In genomic region chr2:19559596-19560240, GRCh38 we compare ENCODE assay signal across 25 cellular contexts.
DNase-seq lines count a peak whose midpoint lies in the region; ATAC-seq and TF ChIP-seq lines count a peak whose summit lies in the region.
"Had no signal": no experiment of that assay in that cellular context is flagged by ENCODE, and none has a peak within 500 bp of the region (broad histone marks: within the 10 kb centered on the region; RNA-seq: fewer than 3 reads in every experiment).

No MANE protein-coding gene starts in this region.

- no peak overlapping the region for H3K4me3 ChIP-seq in BLaER1 treated with 17β-estradiol and CSF1 and Interleukin-3, amounts not matched to agents 10 nM and 100 nM
- no peak overlapping the region for H3K4me3 ChIP-seq in Loucy (ENCODE audit: low read length, poor library complexity, severe bottlenecking)
- H3K4me3 ChIP-seq in epithelial cell of esophagus (ENCODE audit: low read length): no peak overlapping the region
- H3K4me3 ChIP-seq: heart right ventricle, prostate gland, upper lobe of right lung had no signal

- H3K9me3 ChIP-seq in BLaER1 treated with 17β-estradiol and CSF1 and Interleukin-3, amounts not matched to agents 10 nM and 100 nM (replicated peaks in 1 of 11): no peaks in the 10 kb centered on the region
- H3K9me3 ChIP-seq in Loucy (ENCODE audit: insufficient read depth, low read depth, low read length): no peaks in the 10 kb centered on the region
- H3K9me3 ChIP-seq: heart right ventricle, prostate gland, upper lobe of right lung had no signal

- DNase-seq in NCI-H2171 treated with DMSO at 0.1 percent for 48 hours (lab: John Stamatoyannopoulos, UW): peak; percentile 18
- no peak for DNase-seq in NCI-H2171 (lab: John Stamatoyannopoulos, UW)
- peak; percentile 31 for DNase-seq in epithelial cell of esophagus (ENCODE audit: low read depth)
- no peak for DNase-seq in DMS53 treated with DMSO at 0.1 percent for 48 hours (lab: John Stamatoyannopoulos, UW; ENCODE audit: unreplicated experiment)
- DNase-seq: 8988T; activated CD4-positive, alpha-beta memory T cell treated with anti-CD3 and anti-CD28 coated beads for 36 hours; activated CD8-positive, alpha-beta memory T cell treated with anti-CD3 and anti-CD28 coated beads, Interleukin-2, amount 50 U/mL, for 48 hours; COR-L47; EL; foreskin fibroblast; HCEC 1CT; heart right ventricle; Kasumi-1; mesendoderm; NCI-H1105 treated with DMSO at 0.1 percent for 48 hours; NCI-H2081 treated with DMSO at 0.1 percent for 48 hours; NCI-H524; upper lobe of right lung had no signal

- no peaks in the 10 kb centered on the region for H3K36me3 ChIP-seq in BLaER1 treated with 17β-estradiol and CSF1 and Interleukin-3, amounts not matched to agents 10 nM and 100 nM
- no peaks in the 10 kb centered on the region for H3K36me3 ChIP-seq in Loucy (ENCODE audit: insufficient read depth, low read length)
- H3K36me3 ChIP-seq: heart right ventricle, prostate gland, upper lobe of right lung had no signal

- no peaks in the 10 kb centered on the region for H3K79me2 ChIP-seq in Loucy (ENCODE audit: insufficient read depth, low read length)

- H3K27me3 ChIP-seq in BLaER1 treated with 17β-estradiol and CSF1 and Interleukin-3, amounts not matched to agents 10 nM and 100 nM: no peaks in the 10 kb centered on the region
- no peaks in the 10 kb centered on the region for H3K27me3 ChIP-seq in Loucy (ENCODE audit: insufficient read depth, low read length, poor library complexity, severe bottlenecking)
- H3K27me3 ChIP-seq: heart right ventricle, upper lobe of right lung had no signal

- H3K9ac ChIP-seq in BLaER1 treated with 17β-estradiol and CSF1 and Interleukin-3, amounts not matched to agents 10 nM and 100 nM: no peak overlapping the region
- H3K9ac ChIP-seq in Loucy (ENCODE audit: low read depth, low read length, poor library complexity, severe bottlenecking): no peak overlapping the region

- H4K20me1 ChIP-seq in BLaER1 treated with 17β-estradiol and CSF1 and Interleukin-3, amounts not matched to agents 10 nM and 100 nM: no peaks in the 10 kb centered on the region
- no peaks in the 10 kb centered on the region for H4K20me1 ChIP-seq in Loucy (ENCODE audit: insufficient read depth, low read length, poor library complexity, severe bottlenecking)

- H3F3A ChIP-seq in Loucy (ENCODE audit: low read depth): no peaks in the 10 kb centered on the region

- H2AFZ ChIP-seq in Loucy (ENCODE audit: low read length): no peak overlapping the region; the same call in 1 of the 2 replicates

- no peaks in the 10 kb centered on the region for H3K9me2 ChIP-seq in Loucy (replicated peaks; ENCODE audit: low read depth, low read length)

- H3K4me2 ChIP-seq in BLaER1 treated with 17β-estradiol and CSF1 and Interleukin-3, amounts not matched to agents 10 nM and 100 nM: peak overlapping the region in 10 of 11 experiments; percentile 9 to 70 (median 51); a peak in 17 of 22 replicates
- peak overlapping the region; percentile 16 for H3K4me2 ChIP-seq in Loucy (ENCODE audit: low read depth, low read length, poor library complexity, severe bottlenecking)

- ATAC-seq in GM18517 (IDR thresholded peaks at IDR 0.05; ENCODE audit: unreplicated experiment): no peak
- ATAC-seq in HG02973 (IDR thresholded peaks at IDR 0.05; ENCODE audit: unreplicated experiment): no peak
- ATAC-seq: heart right ventricle, upper lobe of right lung had no signal

- no peak overlapping the region for H3K27ac ChIP-seq in BLaER1 treated with 17β-estradiol and CSF1 and Interleukin-3, amounts not matched to agents 10 nM and 100 nM
- H3K27ac ChIP-seq: epithelial cell of prostate, heart right ventricle, prostate gland, upper lobe of right lung, VCaP had no signal

- TF ChIP-seq CTCF in Loucy (conservative IDR thresholded peaks at IDR 0.05; ENCODE audit: low read length): no peak
- TF ChIP-seq CTCF in epithelial cell of esophagus (IDR thresholded peaks at IDR 0.05; ENCODE audit: insufficient read depth, low read depth, low read length, missing control alignments): no peak

- peaks cover 10 to 18% (median 14%) of the 10 kb centered on the region in 10 experiments; a peak in 18 of 20 replicates for H3K4me1 ChIP-seq in BLaER1 treated with 17β-estradiol and CSF1 and Interleukin-3, amounts not matched to agents 10 nM and 100 nM
- no peaks in the 10 kb centered on the region for H3K4me1 ChIP-seq in Loucy (ENCODE audit: insufficient read depth, low read length, poor library complexity, severe bottlenecking)
- H3K4me1 ChIP-seq: heart right ventricle, prostate gland, upper lobe of right lung had no signal

Comparison
In these comparisons a context has a peak if more than half of its experiments do, and no peak if none do; other contexts are left out.
1. DNase-seq: peak in NCI-H2171 treated with DMSO at 0.1 percent for 48 hours (single experiment) and epithelial cell of esophagus (single experiment); none in NCI-H2171 (single experiment) and DMS53 treated with DMSO at 0.1 percent for 48 hours (single experiment).